Comparison of ENCODE assay signal across 10 cellular contexts in the genomic region with DNA sequence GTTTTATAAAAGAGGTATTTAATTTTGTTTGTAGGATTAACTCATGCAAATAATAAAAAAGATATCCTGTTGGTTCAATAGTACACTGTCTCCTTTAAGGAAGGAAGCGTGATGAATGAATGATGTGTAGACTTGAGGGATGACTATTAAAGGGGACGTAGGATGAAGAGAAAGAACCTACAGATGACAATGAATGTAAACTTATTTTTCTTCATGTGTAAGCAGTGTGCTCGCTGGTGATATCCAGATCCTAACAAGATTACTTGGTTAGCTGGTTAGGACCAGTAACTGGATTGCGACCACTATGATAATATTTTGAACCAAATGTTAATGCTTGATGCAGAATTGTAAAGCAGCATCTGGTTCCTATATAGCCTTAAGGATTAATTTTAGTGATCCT. TPM values are rescaled to one million over a fixed set of nuclear protein-coding genes. Genes with fewer than 3 reads are reported as not detected.
DNase-seq lines count a peak whose midpoint lies in the region; FAIRE-seq and TF ChIP-seq lines count a peak whose summit lies in the region.
"Had no signal": no experiment of that assay in that cellular context is flagged by ENCODE, and none has a peak within 500 bp of the region (broad histone marks: within the 10 kb centered on the region; RNA-seq: fewer than 3 reads in every experiment).

No MANE protein-coding gene starts in this region.

- H3K4me1 ChIP-seq in OCI-LY3 (ENCODE audit: low read length) (peaks cover 44% of the 10 kb centered on the region), prostate gland (replicated peaks) (peaks cover 7% of the 10 kb centered on the region)

- H3K79me2 ChIP-seq in OCI-LY3 (ENCODE audit: low read length) = peaks cover 81% of the 10 kb centered on the region

- FAIRE-seq in D721Med (lab: Jason Lieb, UNC) = no peak

- H3K4me2 ChIP-seq in OCI-LY3 (ENCODE audit: low read length) = peak overlapping the region; percentile 90

- intact Hi-C loops in prostate gland (cut with DNase I) = loop anchor here (10.0 kb wide), 1 partner anchor 209 kb away; no protein-coding TSS in a partner anchor

- H3K9ac ChIP-seq in OCI-LY3 (ENCODE audit: low read length) = peak overlapping the region; percentile 100

- no peak for TF ChIP-seq POLR2A in prostate gland (IDR thresholded peaks at IDR 0.05)

- H3K4me3 ChIP-seq in GM12875 (ENCODE audit: low read depth, low read length) (peak overlapping the region; percentile 49), OCI-LY3 (ENCODE audit: low read length) (peak overlapping the region; percentile 98), epithelial cell of esophagus (ENCODE audit: low read length) (peak overlapping the region; percentile 91), prostate gland (peak overlapping the region; percentile 95 to 98)

- H3K36me3 ChIP-seq in OCI-LY3 (replicated peaks; ENCODE audit: low read depth, low read length) (peaks cover 43% of the 10 kb centered on the region), prostate gland (no peaks in the 10 kb centered on the region)

- peaks cover 50% of the 10 kb centered on the region for H4K20me1 ChIP-seq in OCI-LY3 (ENCODE audit: insufficient read depth, low read length)

- DNase-seq in epithelial cell of esophagus (ENCODE audit: low read depth) (peak; percentile 36), prostate gland (ENCODE audit: low spot score) (no peak), D721Med (ENCODE audit: insufficient read length, low spot score) (no peak), NCI-H748 treated with DMSO at 0.1 percent for 48 hours (lab: John Stamatoyannopoulos, UW) (no peak), ureter (ENCODE audit: low spot score) (no peak), dermis blood vessel endothelial cell (no peak)
- DNase-seq: NCI-H1417 treated with DMSO at 0.1 percent for 48 hours, occipital lobe had no signal

- no peaks in the 10 kb centered on the region for H3K27me3 ChIP-seq in OCI-LY3 (ENCODE audit: low read depth, low read length)
- H3K27me3 ChIP-seq in prostate gland (replicated peaks; ENCODE audit: insufficient read depth) = no peaks in the 10 kb centered on the region

- TF ChIP-seq CTCF in GM12875 (IDR thresholded peaks at IDR 0.05; ENCODE audit: borderline replicate concordance, insufficient read depth, low read depth, low read length) = no peak
- TF ChIP-seq CTCF in OCI-LY3 (IDR thresholded peaks at IDR 0.05; ENCODE audit: low read depth, low read length) = no peak
- no peak for TF ChIP-seq CTCF in epithelial cell of esophagus (IDR thresholded peaks at IDR 0.05; ENCODE audit: insufficient read depth, low read depth, low read length, missing control alignments)
- TF ChIP-seq CTCF in prostate gland (IDR thresholded peaks at IDR 0.05) = no peak
- no peak for TF ChIP-seq CTCF in D721Med (IDR thresholded peaks at IDR 0.05; ENCODE audit: insufficient read depth, missing control alignments)

- H2AFZ ChIP-seq in OCI-LY3 (ENCODE audit: low read depth, low read length) = no peak overlapping the region

- H3K9me3 ChIP-seq in OCI-LY3 (ENCODE audit: insufficient read depth, low read length) = no peaks in the 10 kb centered on the region
- H3K9me3 ChIP-seq in prostate gland = no peaks in the 10 kb centered on the region

- WGBS in prostate gland = 22% methylated on average over 4 of the region's 4 CpGs

- peak overlapping the region; percentile 96 for H3K27ac ChIP-seq in OCI-LY3 (ENCODE audit: low read length)
- peak overlapping the region; percentile 99 to 100 for H3K27ac ChIP-seq in prostate gland

RNA-seq across cellular contexts. Expression of gene ARF6, which starts 2.6 kb away (rescaled TPM):
- total RNA-seq in prostate gland (10 to 100 TPM; 64.3 to 92.7 TPM), ureter (75.5 TPM), dermis blood vessel endothelial cell (64.7 and 66.6 TPM in 2 replicates)

RNA-seq across cellular contexts. Expression of gene NEMF, which starts 42.9 kb away (rescaled TPM):
- total RNA-seq in prostate gland (10 to 100 TPM; 63.9 to 71.7 TPM), ureter (108 TPM), dermis blood vessel endothelial cell (72.0 and 74.0 TPM in 2 replicates)
